10 cellular contexts compared by ENCODE assay signal in the genomic region with DNA sequence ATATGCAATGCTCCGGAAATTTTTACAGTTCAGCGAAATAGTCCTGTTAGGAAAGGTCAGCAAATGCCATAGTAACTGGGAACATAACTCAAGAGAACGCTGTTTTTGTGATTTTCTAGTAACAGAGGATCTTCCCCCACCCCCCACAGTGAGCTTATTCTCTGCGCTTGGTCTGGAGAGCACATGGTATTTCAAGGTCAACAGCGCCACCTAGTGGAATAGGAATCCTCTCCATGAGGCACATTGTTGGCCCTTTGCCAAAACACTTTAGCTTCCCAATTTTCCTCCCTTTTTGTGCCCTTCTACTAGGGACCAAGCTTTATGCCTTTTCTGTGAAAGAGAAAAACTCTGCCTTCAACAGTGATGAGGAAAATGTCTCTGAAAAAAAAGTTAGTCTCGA. TPM values are rescaled to one million over a fixed set of nuclear protein-coding genes. Genes with fewer than 3 reads are reported as not detected.
A peak's percentile ranks its signal among the peaks of the same experiment; 100 is the strongest.
DNase-seq lines count a peak whose midpoint lies in the region; ATAC-seq and TF ChIP-seq lines count a peak whose summit lies in the region.
"Had no signal": no experiment of that assay in that cellular context is flagged by ENCODE, and none has a peak within 500 bp of the region (broad histone marks: within the 10 kb centered on the region; RNA-seq: fewer than 3 reads in every experiment).

No MANE protein-coding gene starts in this region.

- H3K36me3 ChIP-seq in heart left ventricle (no peaks in the 10 kb centered on the region), esophagus squamous epithelium (no peaks in the 10 kb centered on the region)

- intact Hi-C loops in heart left ventricle (cut with DNase I) (no loop called here), Right ventricle myocardium superior (cut with DNase I) (no loop called here), esophagus squamous epithelium (cut with DNase I) (no loop called here)

- no peaks in the 10 kb centered on the region for H3K4me1 ChIP-seq in heart left ventricle
- no peaks in the 10 kb centered on the region for H3K4me1 ChIP-seq in esophagus squamous epithelium

- DNase-seq in heart left ventricle (peak in 3 of 5 donors; percentile 23 to 29 (median 28)), Right ventricle myocardium superior (no peak), LoVo (ENCODE audit: low spot score) (peak; percentile 54), SHP77 (lab: John Stamatoyannopoulos, UW) (peak; percentile 68 to 93), esophagus squamous epithelium (lab: John Stamatoyannopoulos, UW) (no peak), retinal pigment epithelial cell (ENCODE audit: low read depth) (no peak)

- TF ChIP-seq POLR2A in heart left ventricle (IDR thresholded peaks at IDR 0.05): no peak
- no peak for TF ChIP-seq POLR2A in esophagus squamous epithelium (IDR thresholded peaks at IDR 0.05)

- H3K4me3 ChIP-seq in heart left ventricle (no peak overlapping the region), esophagus squamous epithelium (no peak overlapping the region), retinal pigment epithelial cell (ENCODE audit: low read length) (no peak overlapping the region)

- ATAC-seq in heart left ventricle (no peak), Right ventricle myocardium superior (ENCODE audit: poor library complexity) (no peak), GM21528 (IDR thresholded peaks at IDR 0.05; ENCODE audit: low FRiP score, unreplicated experiment) (no peak), GM19467 (IDR thresholded peaks at IDR 0.05; ENCODE audit: unreplicated experiment) (no peak)
- ATAC-seq: effector memory CD8-positive, alpha-beta T cell had no signal

- peak; percentile 29 to 66 (median 44) for TF ChIP-seq CTCF in heart left ventricle (IDR thresholded peaks at IDR 0.05)
- peak in 5 of 6 experiments; percentile 23 to 56 (median 29) for TF ChIP-seq CTCF in esophagus squamous epithelium (IDR thresholded peaks at IDR 0.05)
- peak; percentile 24 for TF ChIP-seq CTCF in retinal pigment epithelial cell (conservative IDR thresholded peaks at IDR 0.05; ENCODE audit: low read depth, low read length)

- H3K9me3 ChIP-seq in heart left ventricle (peaks cover 0 to 26% (median 7%) of the 10 kb centered on the region in 12 donors), esophagus squamous epithelium (peaks cover 0 to 13% (median 3%) of the 10 kb centered on the region in 3 donors)

- H3K27me3 ChIP-seq in heart left ventricle (no peaks in the 10 kb centered on the region), esophagus squamous epithelium (no peaks in the 10 kb centered on the region)

- 32 to 47% (median 42%) methylated on average over 6 of the region's 6 CpGs for WGBS in heart left ventricle, 4 donors
- 45 to 64% methylated on average over 6 of the region's 6 CpGs for WGBS in esophagus squamous epithelium, 2 donors

- H3K27ac ChIP-seq in heart left ventricle (no peak overlapping the region), esophagus squamous epithelium (no peak overlapping the region)

RNA-seq across cellular contexts. Expression of a gene that starts 13.2 kb away (rescaled TPM):
- not detected for total RNA-seq in heart left ventricle
- not detected for polyA plus RNA-seq in heart left ventricle
- total RNA-seq in Right ventricle myocardium superior: not detected
- total RNA-seq in esophagus squamous epithelium: not detected

RNA-seq across cellular contexts. Expression of a gene that starts 37.1 kb away (rescaled TPM):
- total RNA-seq in heart left ventricle (not detected), Right ventricle myocardium superior (not detected), esophagus squamous epithelium (not detected)
- not detected for polyA plus RNA-seq in heart left ventricle
- polyA plus RNA-seq: thymus had no signal

RNA-seq across cellular contexts. Expression of a gene that starts 43.4 kb away (rescaled TPM):
- total RNA-seq in heart left ventricle (not detected), Right ventricle myocardium superior (not detected), esophagus squamous epithelium (not detected)
- not detected for polyA plus RNA-seq in heart left ventricle
- polyA plus RNA-seq: thymus had no signal

Comparison
In these comparisons a context has a peak if more than half of its experiments do, and no peak if none do; other contexts are left out.
1. DNase-seq: peak in heart left ventricle (3 of 5), LoVo (single experiment) and SHP77 (2 of 2); none in Right ventricle myocardium superior (single experiment), esophagus squamous epithelium (single experiment) and retinal pigment epithelial cell (single experiment).
2. Peak in every context shown above with its lines, with median percentiles within 50 percentile points of each other: CTCF ChIP-seq.